Comparison of ENCODE assay signal across 21 cellular contexts in genomic region chr1:62601412-62601971, GRCh38. TPM values are rescaled to one million over a fixed set of nuclear protein-coding genes. Genes with fewer than 3 reads are reported as not detected.
DNase-seq lines count a peak whose midpoint lies in the region; ATAC-seq and TF ChIP-seq lines count a peak whose summit lies in the region.
"Had no signal": no experiment of that assay in that cellular context is flagged by ENCODE, and none has a peak within 500 bp of the region (broad histone marks: within the 10 kb centered on the region; RNA-seq: fewer than 3 reads in every experiment).

No MANE protein-coding gene starts in this region.

- TF ChIP-seq CTCF in VCaP (conservative IDR thresholded peaks at IDR 0.05) (no peak), osteoblast (IDR thresholded peaks at IDR 0.05; ENCODE audit: extremely low read depth, low read depth, low read length) (no peak)

- H3K4me1 ChIP-seq in osteoblast (ENCODE audit: insufficient read depth, low read length), result peaks cover 13% of the 10 kb centered on the region

- DNase-seq in EH (ENCODE audit: low read depth), result peak; percentile 56
- peak; percentile 3 for DNase-seq in fibroblast of gingiva (ENCODE audit: low read depth)
- DNase-seq in osteoblast (ENCODE audit: insufficient read length, low spot score, missing footprints), result no peak
- DNase-seq in activated naive CD4-positive, alpha-beta T cell treated with anti-CD3 and anti-CD28 coated beads, Interleukin-2, amount 50 U/mL, for 16 hours, result no peak
- DNase-seq: AML-193; DMS79 treated with DMSO at 0.1 percent for 48 hours; GDM1; H9; NCI-H1092 treated with DMSO at 0.1 percent for 48 hours; NCI-H1694; NCI-H2081 treated with DMSO at 0.1 percent for 48 hours; NCI-H510A; NCI-H748 treated with DMSO at 0.1 percent for 48 hours; NK-92 treated with Interleukin-12 subunit alpha and Interleukin-12 subunit beta, amount 100 ng/mL, for 24 hours; Right ventricle myocardium superior had no signal

- no peaks in the 10 kb centered on the region for H3K9me3 ChIP-seq in osteoblast (ENCODE audit: low read depth, low read length)

- H3K27ac ChIP-seq in VCaP (peak overlapping the region; percentile 55), osteoblast (ENCODE audit: low read depth, low read length) (peak overlapping the region; percentile 47)
- H3K27ac ChIP-seq: SK-N-MC had no signal

- H3K36me3 ChIP-seq in osteoblast (ENCODE audit: insufficient read depth, low read length), result no peaks in the 10 kb centered on the region

- H3K79me2 ChIP-seq in osteoblast (ENCODE audit: insufficient read depth, low read length), result no peaks in the 10 kb centered on the region

- no peak overlapping the region for H3K4me3 ChIP-seq in osteoblast (ENCODE audit: insufficient read depth, low read length)
- H3K4me3 ChIP-seq: K562, SK-N-MC had no signal

- H3K4me2 ChIP-seq in osteoblast (ENCODE audit: insufficient read depth, low read length), result no peak overlapping the region

- H4K20me1 ChIP-seq in osteoblast (ENCODE audit: insufficient read depth, low read length), result no peaks in the 10 kb centered on the region

- H2AFZ ChIP-seq in osteoblast (ENCODE audit: low read length), result no peak overlapping the region

- ATAC-seq in GM19035 (IDR thresholded peaks at IDR 0.05; ENCODE audit: unreplicated experiment) (no peak), GM19467 (IDR thresholded peaks at IDR 0.05; ENCODE audit: unreplicated experiment) (no peak)
- ATAC-seq: K562 had no signal

- no peaks in the 10 kb centered on the region for H3K27me3 ChIP-seq in osteoblast (ENCODE audit: insufficient read depth, low read length)

RNA-seq across cellular contexts. Expression of gene ANGPTL3, which starts 4.2 kb away (rescaled TPM):
- total RNA-seq in osteoblast, result under 0.01 TPM in 1 of 2 replicates, not detected in the other
- total RNA-seq: A673, H9, K562, Right ventricle myocardium superior had no signal

Comparison
In these comparisons a context has a peak if more than half of its experiments do, and no peak if none do; other contexts are left out.
1. DNase-seq: peak in EH (single experiment) and fibroblast of gingiva (single experiment); none in osteoblast (single experiment) and activated naive CD4-positive, alpha-beta T cell treated with anti-CD3 and anti-CD28 coated beads, Interleukin-2, amount 50 U/mL, for 16 hours (single experiment).